Comparison of ENCODE assay signal across 18 cellular contexts in the genomic region with DNA sequence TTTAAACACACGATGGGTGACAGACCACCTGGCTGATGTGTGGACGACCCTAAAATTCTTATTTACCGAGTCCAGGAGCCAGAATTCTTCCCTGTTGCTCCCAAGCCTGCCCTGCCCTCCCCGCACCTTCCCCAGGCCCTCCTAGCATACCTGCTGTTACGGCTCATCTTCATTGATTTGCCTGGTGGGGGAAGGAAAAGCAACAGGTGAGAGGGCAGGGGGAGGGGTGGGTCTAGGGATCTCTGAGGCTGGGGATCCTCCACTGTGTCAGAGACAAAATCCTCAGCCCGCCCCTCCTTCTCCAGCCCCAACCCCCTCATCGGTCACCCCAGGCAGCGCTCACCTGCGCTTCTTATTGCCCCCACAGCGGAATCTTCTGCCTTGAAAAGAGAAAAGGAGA. TPM values are rescaled to one million over a fixed set of nuclear protein-coding genes. Genes with fewer than 3 reads are reported as not detected.
A peak's percentile ranks its signal among the peaks of the same experiment; 100 is the strongest.
DNase-seq lines count a peak whose midpoint lies in the region; TF ChIP-seq lines count a peak whose summit lies in the region.
"Had no signal": no experiment of that assay in that cellular context is flagged by ENCODE, and none has a peak within 500 bp of the region (broad histone marks: within the 10 kb centered on the region; RNA-seq: fewer than 3 reads in every experiment).

No MANE protein-coding gene starts in this region.

- POLR2A ChIA-PET in HEK293 (lab: Yijun Ruan, JAX): no interaction called here

- H3K27ac Mint-ChIP-seq in progenitor cell of endocrine pancreas (peak overlapping the region; percentile 45), HFFc6 (no peak overlapping the region)

- no peaks in the 10 kb centered on the region for H3K36me3 ChIP-seq in HEK293 (ENCODE audit: control insufficient read depth in 2 of 2, insufficient read depth in 1 of 2, low read length in 2 of 2)

- TF ChIP-seq CTCF in HEK293 (tag by site-specific recombination; IDR thresholded peaks at IDR 0.05) (no peak), epithelial cell of proximal tubule (conservative IDR thresholded peaks at IDR 0.05; ENCODE audit: low read depth, low read length) (no peak), progenitor cell of endocrine pancreas (IDR thresholded peaks at IDR 0.05; ENCODE audit: unreplicated experiment) (no peak), HFFc6 (IDR thresholded peaks at IDR 0.05) (no peak), GM13976 (IDR thresholded peaks at IDR 0.05; ENCODE audit: borderline replicate concordance, control extremely low read depth, extremely low read depth, insufficient read depth, missing control alignments) (no peak)

- no peak overlapping the region for H3K27ac ChIP-seq in HEK293 (ENCODE audit: extremely low read depth, low read depth, low read length)
- H3K27ac ChIP-seq: 22Rv1 had no signal

- no peaks in the 10 kb centered on the region for H3K4me1 ChIP-seq in HEK293 (ENCODE audit: control insufficient read depth, insufficient read depth, low read length)

- DNase-seq in NCI-H1417 (lab: John Stamatoyannopoulos, UW): peak in 2 of 3 experiments; percentile 73 to 81
- DNase-seq in NCI-H1417 treated with DMSO at 0.1 percent for 48 hours (lab: John Stamatoyannopoulos, UW): no peak
- DNase-seq in epithelial cell of proximal tubule (ENCODE audit: low read depth): no peak
- DNase-seq in progenitor cell of endocrine pancreas (ENCODE audit: low spot score, unreplicated experiment): no peak
- no peak for DNase-seq in HFFc6
- no peak for DNase-seq in UCSD-AML1 (lab: John Stamatoyannopoulos, UW; ENCODE audit: unreplicated experiment)
- no peak for DNase-seq in GM13976 (ENCODE audit: low spot score)
- DNase-seq: AML-193, DMS 273 treated with DMSO at 0.1 percent for 48 hours, HCEC 1CT, NCI-H446 treated with DMSO at 0.1 percent for 48 hours, NCI-H748 treated with DMSO at 0.1 percent for 48 hours, OCI-M1, SHP77 treated with DMSO at 0.1 percent for 48 hours, SK-N-SH had no signal

- H3K27me3 Mint-ChIP-seq in progenitor cell of endocrine pancreas (peaks cover 7% of the 10 kb centered on the region), HFFc6 (ENCODE audit: insufficient read depth) (peaks cover 19% of the 10 kb centered on the region; the same call in 1 of the 2 replicates)

- H3K9me3 ChIP-seq in HEK293 (ENCODE audit: control insufficient read depth, insufficient read depth, low read depth, low read length): no peaks in the 10 kb centered on the region
- H3K9me3 ChIP-seq: SK-N-SH had no signal

- H3K4me1 Mint-ChIP-seq in progenitor cell of endocrine pancreas (ENCODE audit: low read depth) (peaks cover 40% of the 10 kb centered on the region), HFFc6 (ENCODE audit: low read depth) (peaks cover 22% of the 10 kb centered on the region; the same call in 1 of the 2 replicates)

- H3K9me3 Mint-ChIP-seq in progenitor cell of endocrine pancreas (ENCODE audit: low read depth): no peaks in the 10 kb centered on the region
- no peaks in the 10 kb centered on the region for H3K9me3 Mint-ChIP-seq in HFFc6

- H3K4me3 Mint-ChIP-seq in progenitor cell of endocrine pancreas (ENCODE audit: low read depth): no peak overlapping the region
- H3K4me3 Mint-ChIP-seq in HFFc6: no peak overlapping the region

- H3K4me3 ChIP-seq in HEK293 (ENCODE audit: low read depth, low read length): no peak overlapping the region
- H3K4me3 ChIP-seq in epithelial cell of proximal tubule (ENCODE audit: low read depth, low read length): peak overlapping the region; percentile 92
- H3K4me3 ChIP-seq: K562 had no signal

- CTCF ChIA-PET in HEK293 (lab: Yijun Ruan, JAX): interaction anchor here (0.7 to 10.1 kb wide), 12 partner anchors 11 to 234 kb away, joined by 3 to 223 read pairs (median 12); no protein-coding TSS in a partner anchor

- in situ Hi-C loops in GM13976 (cut with MboI; ENCODE audit: low sequenced_read_pairs, unreplicated experiment): no loop called here

- no peaks in the 10 kb centered on the region for H3K36me3 Mint-ChIP-seq in progenitor cell of endocrine pancreas (ENCODE audit: insufficient read depth)
- no peaks in the 10 kb centered on the region for H3K36me3 Mint-ChIP-seq in HFFc6 (ENCODE audit: low read depth)

TF ChIP-seq in HEK293, 187 proteins besides CTCF, POLR2A, EP300 and RAD21:
- TF ChIP-seq SCRT2 (tag by site-specific recombination; IDR thresholded peaks at IDR 0.05) (peak; percentile 55; the same call in 1 of the 2 replicates), ZNF518A (tag by site-specific recombination; conservative IDR thresholded peaks at IDR 0.05; ENCODE audit: low read depth) (no peak), ZBTB17 (tag by site-specific recombination; IDR thresholded peaks at IDR 0.05) (no peak)
TF ChIP-seq in HEK293: peak in this region for 1.

RNA-seq across cellular contexts. Expression of gene FXYD2, which starts 4.0 kb away (rescaled TPM):
- total RNA-seq in epithelial cell of proximal tubule: 109 and 286 TPM in 2 replicates
- total RNA-seq in progenitor cell of endocrine pancreas: 7.4 and 7.7 TPM in 2 replicates
- under 1 TPM in 1 of 6 experiments, not detected in 5; 0.40 TPM for total RNA-seq in HFFc6 (2021; fragmentation: NEBNext Ultra II Directional; extraction: Animal tissue kit (Norgen Biotek cat#: 25700))
- total RNA-seq: K562 had no signal

RNA-seq across cellular contexts. Expression of gene DSCAML1, which starts 23.5 kb away (rescaled TPM):
- 0.29 and 4.0 TPM in 2 replicates for total RNA-seq in epithelial cell of proximal tubule
- 2.1 and 2.7 TPM in 2 replicates for total RNA-seq in progenitor cell of endocrine pancreas
- total RNA-seq in HFFc6 (2021; fragmentation: NEBNext Ultra II Directional; extraction: Animal tissue kit (Norgen Biotek cat#: 25700)): not detected
- total RNA-seq: K562 had no signal

RNA-seq across cellular contexts. Expression of gene FXYD6, which starts 55.9 kb away (rescaled TPM):
- 23.9 and 71.2 TPM in 2 replicates for total RNA-seq in epithelial cell of proximal tubule
- total RNA-seq in progenitor cell of endocrine pancreas: 26.1 and 28.5 TPM in 2 replicates
- total RNA-seq in HFFc6 (2021; fragmentation: NEBNext Ultra II Directional; extraction: Animal tissue kit (Norgen Biotek cat#: 25700)): not detected

Comparison
In these comparisons a context has a peak if more than half of its experiments do, and no peak if none do; other contexts are left out.
1. DNase-seq: peak in NCI-H1417 (2 of 3); none in NCI-H1417 treated with DMSO at 0.1 percent for 48 hours (single experiment), epithelial cell of proximal tubule (single experiment), progenitor cell of endocrine pancreas (single experiment), HFFc6 (single experiment), UCSD-AML1 (single experiment) and GM13976 (single experiment).
2. RNA of gene FXYD2, which starts 4.0 kb away (total RNA-seq): 109 to 286 TPM in epithelial cell of proximal tubule; 7.4 to 7.7 TPM in progenitor cell of endocrine pancreas and 0.40 TPM in HFFc6; every median in the first group is over 10 times any median in the second.
3. RNA of gene FXYD6, which starts 55.9 kb away (total RNA-seq): 23.9 to 71.2 TPM in epithelial cell of proximal tubule and 26.1 to 28.5 TPM in progenitor cell of endocrine pancreas; not detected in HFFc6; every median in the first group is over 10 times any median in the second.